16 cellular contexts compared by ENCODE assay signal in the genomic region with DNA sequence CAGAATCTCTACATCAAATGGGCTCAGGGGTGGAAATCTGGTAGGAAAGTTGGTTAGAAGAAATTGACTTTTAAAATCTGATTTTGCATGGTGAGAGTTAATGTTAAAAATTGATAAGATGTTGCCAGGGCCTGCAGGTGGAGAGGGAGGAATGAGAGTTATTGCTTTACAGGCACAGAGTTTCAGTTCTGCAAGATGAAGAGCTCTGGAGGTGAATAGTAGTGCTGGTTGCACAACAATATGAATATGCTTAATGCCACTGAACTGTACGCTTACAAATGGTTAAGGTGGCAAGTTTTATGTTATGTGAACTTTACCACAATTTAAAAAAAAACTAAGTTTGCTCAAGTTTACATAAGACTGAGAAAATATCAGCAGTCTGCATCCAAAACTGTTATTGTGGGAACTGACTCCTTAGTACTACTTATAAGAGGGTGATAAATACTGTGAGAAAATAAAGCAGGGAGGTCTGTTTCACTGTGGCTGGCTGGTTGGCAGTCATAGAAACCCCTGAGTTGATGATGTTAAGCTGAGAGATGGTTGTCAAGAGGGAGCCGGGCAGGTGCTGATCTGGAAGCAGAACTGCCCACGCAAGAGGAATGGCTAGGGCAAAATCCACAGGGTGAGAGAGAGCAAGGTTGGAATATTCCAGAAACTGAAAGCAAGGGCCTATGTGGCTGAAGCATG.
DNase-seq lines count a peak whose midpoint lies in the region; ATAC-seq and TF ChIP-seq lines count a peak whose summit lies in the region.
"Had no signal": no experiment of that assay in that cellular context is flagged by ENCODE, and none has a peak within 500 bp of the region (broad histone marks: within the 10 kb centered on the region; RNA-seq: fewer than 3 reads in every experiment).

No MANE protein-coding gene starts in this region.

- no peaks in the 10 kb centered on the region for H3K9me3 ChIP-seq in Karpas-422 (ENCODE audit: low read length)
- H3K9me3 ChIP-seq: lower lobe of right lung, transverse colon had no signal

- no peaks in the 10 kb centered on the region for H3K9me3 Mint-ChIP-seq in activated T-cell treated with anti-CD3 and anti-CD28 coated beads, Interleukin-2, amount 50 U/mL, for 24 hours
- H3K9me3 Mint-ChIP-seq in progenitor cell of endocrine pancreas (ENCODE audit: low read depth) = peaks cover 4% of the 10 kb centered on the region
- H3K9me3 Mint-ChIP-seq: activated CD4-positive, alpha-beta memory T cell treated with anti-CD3 and anti-CD28 coated beads, Interleukin-2, amount 10 ng/mL, durations not matched to agents 7 days and 5 days; nephron had no signal

- TF ChIP-seq CTCF in progenitor cell of endocrine pancreas (IDR thresholded peaks at IDR 0.05; ENCODE audit: unreplicated experiment) = no peak

- no peak overlapping the region for H2AFZ ChIP-seq in Karpas-422 (ENCODE audit: low read length)

- H3K27me3 Mint-ChIP-seq in activated T-cell treated with anti-CD3 and anti-CD28 coated beads, Interleukin-2, amount 50 U/mL, for 24 hours = peaks cover 3% of the 10 kb centered on the region
- H3K27me3 Mint-ChIP-seq in progenitor cell of endocrine pancreas = peaks cover 4% of the 10 kb centered on the region
- H3K27me3 Mint-ChIP-seq: activated CD4-positive, alpha-beta memory T cell treated with anti-CD3 and anti-CD28 coated beads, Interleukin-2, amount 10 ng/mL, durations not matched to agents 7 days and 5 days had no signal

- H4K20me1 ChIP-seq in Karpas-422 (ENCODE audit: insufficient read depth, low read depth, low read length) = no peaks in the 10 kb centered on the region

- H3K4me1 Mint-ChIP-seq in activated T-cell treated with anti-CD3 and anti-CD28 coated beads, Interleukin-2, amount 50 U/mL, for 24 hours (ENCODE audit: low read depth) = peaks cover 37% of the 10 kb centered on the region
- peaks cover 29% of the 10 kb centered on the region for H3K4me1 Mint-ChIP-seq in progenitor cell of endocrine pancreas (ENCODE audit: low read depth)
- H3K4me1 Mint-ChIP-seq: activated CD4-positive, alpha-beta memory T cell treated with anti-CD3 and anti-CD28 coated beads, Interleukin-2, amount 10 ng/mL, durations not matched to agents 7 days and 5 days had no signal

- no peaks in the 10 kb centered on the region for H3K36me3 Mint-ChIP-seq in activated T-cell treated with anti-CD3 and anti-CD28 coated beads, Interleukin-2, amount 50 U/mL, for 24 hours (ENCODE audit: low read depth)
- no peaks in the 10 kb centered on the region for H3K36me3 Mint-ChIP-seq in progenitor cell of endocrine pancreas (ENCODE audit: insufficient read depth)

- H3K4me1 ChIP-seq in Karpas-422 (ENCODE audit: low read length) = no peaks in the 10 kb centered on the region
- H3K4me1 ChIP-seq: lower lobe of right lung, transverse colon had no signal

- H3K27ac ChIP-seq in Karpas-422 (ENCODE audit: low read length) = no peak overlapping the region
- H3K27ac ChIP-seq: lower lobe of right lung, transverse colon had no signal

- no peak overlapping the region for H3K9ac ChIP-seq in Karpas-422 (ENCODE audit: low read length)

- H3K4me2 ChIP-seq in Karpas-422 (ENCODE audit: low read depth, low read length, poor library complexity, severe bottlenecking) = no peak overlapping the region

- no peaks in the 10 kb centered on the region for H3K79me2 ChIP-seq in Karpas-422 (ENCODE audit: low read length)

- H3K27ac Mint-ChIP-seq in activated T-cell treated with anti-CD3 and anti-CD28 coated beads, Interleukin-2, amount 50 U/mL, for 24 hours = peak overlapping the region; percentile 8
- H3K27ac Mint-ChIP-seq in progenitor cell of endocrine pancreas = peak overlapping the region; percentile 43
- H3K27ac Mint-ChIP-seq: activated CD4-positive, alpha-beta memory T cell treated with anti-CD3 and anti-CD28 coated beads, Interleukin-2, amount 10 ng/mL, durations not matched to agents 7 days and 5 days; nephron had no signal

- H3K4me3 ChIP-seq in Karpas-422 (ENCODE audit: low read length) = no peak overlapping the region
- H3K4me3 ChIP-seq: lower lobe of right lung, transverse colon had no signal

- no peaks in the 10 kb centered on the region for H3K9me2 ChIP-seq in Karpas-422 (replicated peaks; ENCODE audit: insufficient read depth, low read length)

- no peaks in the 10 kb centered on the region for H3K27me3 ChIP-seq in Karpas-422 (ENCODE audit: low read length)
- H3K27me3 ChIP-seq: transverse colon had no signal

- DNase-seq in activated T-cell treated with anti-CD3 and anti-CD28 coated beads, Interleukin-2, amount 50 U/mL, for 24 hours = no peak
- DNase-seq in activated T-cell treated with anti-CD3 and anti-CD28 coated beads for 4 hours = no peak
- DNase-seq in progenitor cell of endocrine pancreas (ENCODE audit: low spot score, unreplicated experiment) = no peak
- DNase-seq in Karpas-422 = no peak
- no peak for DNase-seq in medulla oblongata (ENCODE audit: extremely low spot score)
- DNase-seq: ACHN; activated CD4-positive, alpha-beta memory T cell treated with anti-CD3 and anti-CD28 coated beads, Interleukin-2, amount 10 ng/mL, durations not matched to agents 7 days and 5 days; activated effector memory CD4-positive, alpha-beta T cell treated with anti-CD3 and anti-CD28 coated beads, Interleukin-2, amount 50 U/mL, for 16 hours; lower lobe of right lung; NCI-H2107; stimulated activated CD4-positive, alpha-beta T cell treated with anti-CD3 and anti-CD28 coated beads, Interleukin-2, amount 100 ng/mL, for 24 hours; transverse colon had no signal

- H3K4me3 Mint-ChIP-seq in activated T-cell treated with anti-CD3 and anti-CD28 coated beads, Interleukin-2, amount 50 U/mL, for 24 hours = no peak overlapping the region
- H3K4me3 Mint-ChIP-seq in progenitor cell of endocrine pancreas (ENCODE audit: low read depth) = peak overlapping the region; percentile 10
- H3K4me3 Mint-ChIP-seq: activated CD4-positive, alpha-beta memory T cell treated with anti-CD3 and anti-CD28 coated beads, Interleukin-2, amount 10 ng/mL, durations not matched to agents 7 days and 5 days; nephron had no signal

- ATAC-seq in GM21360 (IDR thresholded peaks at IDR 0.05; ENCODE audit: unreplicated experiment) = peak; percentile 88
- ATAC-seq in HG03469 (IDR thresholded peaks at IDR 0.05; ENCODE audit: unreplicated experiment) = peak; percentile 66
- no peak for ATAC-seq in HG03039 (IDR thresholded peaks at IDR 0.05; ENCODE audit: unreplicated experiment)
- ATAC-seq: lower lobe of right lung had no signal

- no peaks in the 10 kb centered on the region for H3K36me3 ChIP-seq in Karpas-422 (ENCODE audit: insufficient read depth, low read length)
- H3K36me3 ChIP-seq: lower lobe of right lung, transverse colon had no signal
